Comparison of ENCODE assay signal across 4 cellular contexts in the genomic region with DNA sequence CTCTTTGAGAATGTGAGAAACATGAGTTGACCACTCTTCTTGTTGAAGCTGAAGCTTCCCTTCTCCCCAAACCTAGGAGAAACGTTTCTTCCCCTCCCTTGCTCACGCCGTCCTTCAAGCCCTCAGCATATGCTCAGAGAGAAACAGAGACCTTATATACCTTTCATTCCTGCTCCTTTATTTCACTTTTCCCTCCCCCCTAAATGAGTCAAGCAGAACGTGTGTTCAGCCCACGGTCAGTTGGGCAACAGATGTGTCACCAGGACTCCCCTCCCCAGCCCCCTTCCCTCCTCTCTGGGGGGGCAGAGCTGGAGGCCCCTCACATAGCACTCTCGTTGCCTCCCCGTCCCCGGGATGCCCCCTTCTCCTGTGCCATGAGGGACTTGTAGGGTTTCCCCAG. TPM values are rescaled to one million over a fixed set of nuclear protein-coding genes. Genes with fewer than 3 reads are reported as not detected.
"Had no signal": no experiment of that assay in that cellular context is flagged by ENCODE, and none has a peak within 500 bp of the region (broad histone marks: within the 10 kb centered on the region; RNA-seq: fewer than 3 reads in every experiment).

No MANE protein-coding gene starts in this region.

- ATAC-seq: GM12878 had no signal

- H3K4me3 ChIP-seq: GM12878 had no signal

- DNase-seq: GDM1, GF-D8 had no signal

RNA-seq across cellular contexts. Expression of a gene that starts 8.6 kb away (rescaled TPM):
- total RNA-seq: G401, GM12878 had no signal
- polyA plus RNA-seq: GM12878 had no signal

RNA-seq across cellular contexts. Expression of a gene that starts 29.8 kb away (rescaled TPM):
- total RNA-seq: GM12878 had no signal
